ENCODE assay signal across 28 cellular contexts in genomic region chr5:121038438-121038837, GRCh38.
"Had no signal": no experiment of that assay in that cellular context is flagged by ENCODE, and none has a peak within 500 bp of the region (broad histone marks: within the 10 kb centered on the region; RNA-seq: fewer than 3 reads in every experiment).

No MANE protein-coding gene starts in this region.

- H3K4me3 Mint-ChIP-seq: dendritic cell treated with granulocyte-macrophage colony-stimulating factor and Interleukin-4, amounts not matched to agents 40 ng/mL and 50 ng/mL, for 4 days; effector memory CD8-positive, alpha-beta T cell; endodermal cell had no signal

- H3K27me3 ChIP-seq: colonic mucosa, dorsolateral prefrontal cortex, esophagus muscularis mucosa, esophagus squamous epithelium, foreskin keratinocyte, gastrocnemius medialis, gastroesophageal sphincter, heart left ventricle, heart right ventricle, hepatocyte had no signal

- H3K9me3 ChIP-seq: colonic mucosa, esophagus muscularis mucosa, esophagus squamous epithelium, gastrocnemius medialis, gastroesophageal sphincter had no signal

- H3K79me2 ChIP-seq: hepatocyte had no signal

- H3K4me3 ChIP-seq: colonic mucosa, coronary artery, dorsolateral prefrontal cortex, esophagus muscularis mucosa, esophagus squamous epithelium, gastrocnemius medialis, gastroesophageal sphincter, heart left ventricle, heart right ventricle, hepatocyte had no signal

- H3K4me1 ChIP-seq: colonic mucosa, esophagus muscularis mucosa, esophagus squamous epithelium, foreskin keratinocyte, gastrocnemius medialis, gastroesophageal sphincter, heart left ventricle, heart right ventricle had no signal

- H2AFZ ChIP-seq: hepatocyte had no signal

- H3K4me1 Mint-ChIP-seq: endodermal cell had no signal

- DNase-seq: colonic mucosa; cortex of kidney; dermis blood vessel endothelial cell; dorsolateral prefrontal cortex; effector CD4-positive, alpha-beta T cell; effector CD8-positive, alpha-beta T cell; effector memory CD4-positive, alpha-beta T cell; effector memory CD8-positive, alpha-beta T cell; endodermal cell; esophagus squamous epithelium; foreskin fibroblast; foreskin keratinocyte; foreskin melanocyte; gastrocnemius medialis; glutamatergic neuron; head of caudate nucleus; heart left ventricle; heart right ventricle had no signal

- ATAC-seq: effector memory CD8-positive, alpha-beta T cell; esophagus mucosa; foreskin keratinocyte; gastrocnemius medialis; gastroesophageal sphincter; heart left ventricle; heart right ventricle had no signal

- FAIRE-seq: endometrium, endothelial cell of umbilical vein, frontal cortex had no signal

- H3K4me2 ChIP-seq: hepatocyte had no signal

- H3K27me3 Mint-ChIP-seq: dendritic cell treated with granulocyte-macrophage colony-stimulating factor and Interleukin-4, amounts not matched to agents 40 ng/mL and 50 ng/mL, for 4 days; effector memory CD8-positive, alpha-beta T cell had no signal

- H3K27ac Mint-ChIP-seq: dendritic cell treated with granulocyte-macrophage colony-stimulating factor and Interleukin-4, amounts not matched to agents 40 ng/mL and 50 ng/mL, for 4 days; effector memory CD8-positive, alpha-beta T cell; endodermal cell had no signal

- H3K27ac ChIP-seq: colonic mucosa, coronary artery, dorsolateral prefrontal cortex, epithelial cell of prostate, esophagus muscularis mucosa, esophagus squamous epithelium, foreskin keratinocyte, gastrocnemius medialis, gastroesophageal sphincter, heart left ventricle, heart right ventricle, hepatocyte had no signal

- H3K36me3 ChIP-seq: colonic mucosa, esophagus muscularis mucosa, esophagus squamous epithelium, gastrocnemius medialis, gastroesophageal sphincter, heart left ventricle, heart right ventricle had no signal
